ENCODE assay signal across 12 cellular contexts in genomic region chr9:81874926-81875325, GRCh38.
DNase-seq lines count a peak whose midpoint lies in the region; ATAC-seq and TF ChIP-seq lines count a peak whose summit lies in the region.
"Had no signal": no experiment of that assay in that cellular context is flagged by ENCODE, and none has a peak within 500 bp of the region (broad histone marks: within the 10 kb centered on the region; RNA-seq: fewer than 3 reads in every experiment).

No MANE protein-coding gene starts in this region.

- no peak for TF ChIP-seq CTCF in C4-2B (conservative IDR thresholded peaks at IDR 0.05)
- TF ChIP-seq CTCF in nephron (IDR thresholded peaks at IDR 0.05; ENCODE audit: unreplicated experiment in 3 of 3), result no peak

- DNase-seq in NCI-H226 (peak; percentile 2), epithelial cell of prostate (ENCODE audit: low read depth, low spot score) (peak; percentile 67), NCI-H2196 treated with DMSO at 0.1 percent for 48 hours (lab: John Stamatoyannopoulos, UW; ENCODE audit: unreplicated experiment) (no peak), HUDEP-2 (lab: John Stamatoyannopoulos, UW; ENCODE audit: unreplicated experiment in 76 of 76) (no peak), ecto neural progenitor cell (ENCODE audit: low spot score) (no peak)
- DNase-seq: CD4-positive, CD25-positive, alpha-beta regulatory T cell; H7; retina; thyroid gland had no signal

- no peak for ATAC-seq in HG03045 (IDR thresholded peaks at IDR 0.05; ENCODE audit: unreplicated experiment)

- peaks cover 11% of the 10 kb centered on the region for H3K4me1 Mint-ChIP-seq in nephron
- H3K4me1 Mint-ChIP-seq: CD4-positive, CD25-positive, alpha-beta regulatory T cell had no signal

- H3K27me3 Mint-ChIP-seq in nephron (ENCODE audit: low read depth), result no peaks in the 10 kb centered on the region
- H3K27me3 Mint-ChIP-seq: CD4-positive, CD25-positive, alpha-beta regulatory T cell had no signal

- no peaks in the 10 kb centered on the region for H3K36me3 Mint-ChIP-seq in nephron (ENCODE audit: low read depth)
- H3K36me3 Mint-ChIP-seq: CD4-positive, CD25-positive, alpha-beta regulatory T cell had no signal

- peak overlapping the region in 2 of 3 experiments; percentile 0 to 1 for H3K4me3 Mint-ChIP-seq in nephron
- H3K4me3 Mint-ChIP-seq: CD4-positive, CD25-positive, alpha-beta regulatory T cell had no signal

- H3K9me3 Mint-ChIP-seq in nephron, result no peaks in the 10 kb centered on the region

- peak overlapping the region; percentile 75 to 88 (median 88) for H3K27ac Mint-ChIP-seq in nephron

- H3K27ac ChIP-seq in C4-2B (peak overlapping the region; percentile 70), epithelial cell of prostate (no peak overlapping the region)
- H3K27ac ChIP-seq: thyroid gland had no signal

Comparison
In these comparisons a context has a peak if more than half of its experiments do, and no peak if none do; other contexts are left out.
1. DNase-seq: peak in NCI-H226 (single experiment) and epithelial cell of prostate (single experiment); none in NCI-H2196 treated with DMSO at 0.1 percent for 48 hours (single experiment), HUDEP-2 (0 of 76) and ecto neural progenitor cell (single experiment).